ENCODE assay signal across 29 cellular contexts in the genomic region with DNA sequence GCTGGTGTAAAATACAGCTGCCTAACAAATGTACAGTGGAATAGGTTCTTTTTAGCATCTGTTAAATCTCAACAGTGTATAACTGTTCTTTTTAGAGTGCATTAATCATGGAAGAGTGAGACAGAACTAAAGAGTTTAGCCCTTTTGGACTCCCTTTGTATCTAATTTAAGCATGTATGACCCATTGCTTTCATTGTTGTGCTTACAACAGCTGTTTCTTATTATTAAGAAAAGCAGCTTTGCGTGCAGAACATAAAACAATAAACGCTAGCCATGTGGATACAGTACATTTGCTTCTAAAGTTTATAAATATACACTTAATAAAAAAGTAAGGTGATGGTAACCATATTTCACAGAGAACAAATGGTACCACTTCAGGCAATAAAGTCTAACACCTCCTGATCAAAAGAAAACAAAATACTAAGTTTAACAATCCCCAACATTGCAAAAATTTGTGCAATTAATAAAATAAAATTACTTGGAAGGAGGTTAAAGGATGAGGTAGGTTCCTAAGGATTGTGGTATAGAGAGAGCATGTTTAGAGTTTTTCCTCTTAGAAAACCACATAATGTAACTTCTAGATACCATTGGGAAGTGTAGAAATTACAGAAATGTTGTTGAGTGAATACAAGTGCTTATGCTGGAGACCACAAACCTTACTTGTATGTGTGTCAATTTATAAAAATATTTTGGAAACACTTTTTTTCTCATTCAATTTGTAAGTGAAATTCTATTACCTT.
DNase-seq lines count a peak whose midpoint lies in the region; ATAC-seq and TF ChIP-seq lines count a peak whose summit lies in the region.
"Had no signal": no experiment of that assay in that cellular context is flagged by ENCODE, and none has a peak within 500 bp of the region (broad histone marks: within the 10 kb centered on the region; RNA-seq: fewer than 3 reads in every experiment).

No MANE protein-coding gene starts in this region.

- H3K4me3 ChIP-seq in AG10803 (ENCODE audit: low read length) (no peak overlapping the region), SK-N-SH (ENCODE audit: low read depth in 2 of 2, low read length in 1 of 2) (no peak overlapping the region), fibroblast of lung (replicated peaks in 1 of 4; ENCODE audit: control extremely low read depth in 1 of 4, insufficient read depth in 1 of 4, low read depth in 3 of 4, low read length in 4 of 4) (no peak overlapping the region), Peyer's patch (no peak overlapping the region)
- H3K4me3 ChIP-seq: A549, skin epidermis, vagina had no signal

- no peaks in the 10 kb centered on the region for H3K36me3 Mint-ChIP-seq in nephron (ENCODE audit: low read depth)
- H3K36me3 Mint-ChIP-seq: CD14-positive monocyte; naive thymus-derived CD8-positive, alpha-beta T cell had no signal

- H2AFZ ChIP-seq in SK-N-SH (ENCODE audit: low read depth) (no peak overlapping the region), fibroblast of lung (ENCODE audit: low read length) (no peak overlapping the region)

- H4K20me1 ChIP-seq in SK-N-SH (ENCODE audit: insufficient read depth) = no peaks in the 10 kb centered on the region
- H4K20me1 ChIP-seq in fibroblast of lung (ENCODE audit: control insufficient read depth, extremely low read depth, insufficient read depth, low read length) = no peaks in the 10 kb centered on the region

- H3K36me3 ChIP-seq in SK-N-SH (replicated peaks in 1 of 2; ENCODE audit: control insufficient read depth in 1 of 2, insufficient read depth in 2 of 2, low read length in 1 of 2) = no peaks in the 10 kb centered on the region
- no peaks in the 10 kb centered on the region for H3K36me3 ChIP-seq in fibroblast of lung (ENCODE audit: control insufficient read depth, insufficient read depth, low read length)
- H3K36me3 ChIP-seq in Peyer's patch = no peaks in the 10 kb centered on the region
- H3K36me3 ChIP-seq: vagina had no signal

- H3K9me3 ChIP-seq in SK-N-SH (no peaks in the 10 kb centered on the region), fibroblast of lung (ENCODE audit: control insufficient read depth, insufficient read depth, low read depth, low read length) (no peaks in the 10 kb centered on the region), Peyer's patch (no peaks in the 10 kb centered on the region)
- H3K9me3 ChIP-seq: A549, vagina had no signal

- no peaks in the 10 kb centered on the region for H3K27me3 Mint-ChIP-seq in nephron (ENCODE audit: low read depth)
- H3K27me3 Mint-ChIP-seq: activated B cell treated with CpG ODN at 0.5 μM for 24 hours; naive thymus-derived CD8-positive, alpha-beta T cell; stimulated activated naive CD8-positive, alpha-beta T cell treated with anti-CD3 and anti-CD28 coated beads, Interleukin-15, Interleukin-2, amounts not matched to agents 100 ng/mL and 50 ng/mL, for 24 hours had no signal

- CTCF ChIA-PET in SK-N-SH (lab: Yijun Ruan, JAX) = no interaction called here

- DNase-seq in AG10803 (ENCODE audit: low read depth) (peak; percentile 88), SK-N-SH (peak; percentile 0), fibroblast of lung (ENCODE audit: low read depth in 2 of 2) (peak; percentile 23 to 90), NCI-H146 (lab: John Stamatoyannopoulos, UW) (no peak), Peyer's patch (no peak)
- DNase-seq: activated B cell treated with CpG ODN at 0.5 μM for 24 hours; activated naive CD4-positive, alpha-beta T cell treated with Interleukin-2 at 50 U/mL for 16 hours; amniotic stem cell; DMS79; effector CD8-positive, alpha-beta T cell; erythroblast; GF-D8; HFFc6; islet precursor cell; midbrain; naive thymus-derived CD8-positive, alpha-beta T cell; NCI-H1092; NCI-H2029; NCI-H2227 treated with DMSO at 0.1 percent for 48 hours; NCI-H526 treated with DMSO at 0.1 percent for 48 hours; SIG-M5 had no signal

- H3K4me2 ChIP-seq in SK-N-SH = no peak overlapping the region
- H3K4me2 ChIP-seq in fibroblast of lung (ENCODE audit: extremely low read depth, insufficient read depth, low read length) = peak overlapping the region; percentile 8
- H3K4me2 ChIP-seq: A549 had no signal

- H3K27me3 ChIP-seq in SK-N-SH (ENCODE audit: insufficient read depth) (no peaks in the 10 kb centered on the region), fibroblast of lung (ENCODE audit: control insufficient read depth, insufficient read depth, low read length) (no peaks in the 10 kb centered on the region), Peyer's patch (no peaks in the 10 kb centered on the region)
- H3K27me3 ChIP-seq: vagina had no signal

- no peaks in the 10 kb centered on the region for H3F3A ChIP-seq in SK-N-SH (replicated peaks; ENCODE audit: insufficient read depth)

- no peaks in the 10 kb centered on the region for H3K9me2 ChIP-seq in SK-N-SH

- no peak for TF ChIP-seq POLR2A in Peyer's patch (IDR thresholded peaks at IDR 0.05)

- H3K27ac ChIP-seq in SK-N-SH (ENCODE audit: low read depth in 2 of 2, low read length in 1 of 2) (peak overlapping the region; percentile 32 to 64; a peak in 2 of 4 replicates), fibroblast of lung (ENCODE audit: insufficient read depth, low read length) (no peak overlapping the region), Peyer's patch (no peak overlapping the region)
- H3K27ac ChIP-seq: A549, skin epidermis, vagina had no signal

- TF ChIP-seq CTCF in AG10803 (conservative IDR thresholded peaks at IDR 0.05; ENCODE audit: low read length) = no peak
- TF ChIP-seq CTCF in SK-N-SH (IDR thresholded peaks at IDR 0.05) = no peak
- TF ChIP-seq CTCF in fibroblast of lung (conservative IDR thresholded peaks at IDR 0.05 in 1 of 2, IDR thresholded peaks at IDR 0.05 in 1 of 2; ENCODE audit: low read depth in 1 of 2, low read length in 2 of 2) = no peak
- no peak for TF ChIP-seq CTCF in nephron (IDR thresholded peaks at IDR 0.05; ENCODE audit: unreplicated experiment in 3 of 3)
- TF ChIP-seq CTCF in Peyer's patch (IDR thresholded peaks at IDR 0.05) = no peak

- H3K9me3 Mint-ChIP-seq in nephron = no peaks in the 10 kb centered on the region
- H3K9me3 Mint-ChIP-seq: CD14-positive monocyte; HFFc6; stimulated activated naive CD8-positive, alpha-beta T cell treated with anti-CD3 and anti-CD28 coated beads, Interleukin-15, Interleukin-2, amounts not matched to agents 100 ng/mL and 50 ng/mL, for 24 hours had no signal

- peaks cover 23% of the 10 kb centered on the region for H3K4me1 Mint-ChIP-seq in nephron
- H3K4me1 Mint-ChIP-seq: activated B cell treated with CpG ODN at 0.5 μM for 24 hours; CD14-positive monocyte; naive thymus-derived CD8-positive, alpha-beta T cell had no signal

- H3K4me1 ChIP-seq in SK-N-SH (ENCODE audit: control insufficient read depth in 1 of 2, insufficient read depth in 2 of 2, low read depth in 1 of 2, low read length in 1 of 2) (no peaks in the 10 kb centered on the region; a peak in 1 of 4 replicates), fibroblast of lung (ENCODE audit: control insufficient read depth, extremely low read depth, insufficient read depth, low read length) (no peaks in the 10 kb centered on the region), Peyer's patch (no peaks in the 10 kb centered on the region)
- H3K4me1 ChIP-seq: A549, vagina had no signal

- POLR2A ChIA-PET in SK-N-SH (lab: Yijun Ruan, JAX) = no interaction called here

- WGBS in SK-N-SH (ENCODE audit: low lambda C conversion rate) = 4% methylated on average over 2 of the region's 2 CpGs

- ATAC-seq in HG02798 (IDR thresholded peaks at IDR 0.05; ENCODE audit: poor library complexity, unreplicated experiment) = no peak
- ATAC-seq in GM21825 (IDR thresholded peaks at IDR 0.05; ENCODE audit: unreplicated experiment) = no peak
- ATAC-seq: A549; naive thymus-derived CD8-positive, alpha-beta T cell had no signal

- TF ChIP-seq EP300 in SK-N-SH (IDR thresholded peaks at IDR 0.05; ENCODE audit: borderline replicate concordance in 1 of 2, low read depth in 1 of 2, low read length in 1 of 2) = peak; percentile 9 to 64; a peak in 1 of 4 replicates

- no peak overlapping the region for H3K4me3 Mint-ChIP-seq in nephron
- H3K4me3 Mint-ChIP-seq: activated B cell treated with CpG ODN at 0.5 μM for 24 hours; CD14-positive monocyte; HFFc6; naive thymus-derived CD8-positive, alpha-beta T cell; stimulated activated naive CD8-positive, alpha-beta T cell treated with anti-CD3 and anti-CD28 coated beads, Interleukin-15, Interleukin-2, amounts not matched to agents 100 ng/mL and 50 ng/mL, for 24 hours had no signal

- H3K9ac ChIP-seq in SK-N-SH (no peak overlapping the region), fibroblast of lung (ENCODE audit: insufficient read depth, low read length) (no peak overlapping the region)

- H3K27ac Mint-ChIP-seq in nephron = peak overlapping the region; percentile 67 to 82 (median 77)
- H3K27ac Mint-ChIP-seq: activated B cell treated with CpG ODN at 0.5 μM for 24 hours; CD14-positive monocyte; HFFc6; naive thymus-derived CD8-positive, alpha-beta T cell; stimulated activated naive CD8-positive, alpha-beta T cell treated with anti-CD3 and anti-CD28 coated beads, Interleukin-15, Interleukin-2, amounts not matched to agents 100 ng/mL and 50 ng/mL, for 24 hours had no signal

- no peak for TF ChIP-seq RAD21 in SK-N-SH (IDR thresholded peaks at IDR 0.05; ENCODE audit: low read length)

- H3K79me2 ChIP-seq in SK-N-SH (ENCODE audit: insufficient read depth) = no peaks in the 10 kb centered on the region
- H3K79me2 ChIP-seq in fibroblast of lung (ENCODE audit: control insufficient read depth, insufficient read depth, low read length) = no peaks in the 10 kb centered on the region

TF ChIP-seq in SK-N-SH, 30 proteins besides CTCF, POLR2A, EP300 and RAD21 (continues in another document):
- no peak for TF ChIP-seq EZH2phosphoT487 (IDR thresholded peaks at IDR 0.05; ENCODE audit: borderline replicate concordance, low read depth)

Comparison
In these comparisons a context has a peak if more than half of its experiments do, and no peak if none do; other contexts are left out.
1. DNase-seq: peak in AG10803 (single experiment), SK-N-SH (single experiment) and fibroblast of lung (2 of 2); none in NCI-H146 (single experiment) and Peyer's patch (0 of 3).
2. H3K27ac ChIP-seq: peak in SK-N-SH (2 of 2); none in fibroblast of lung (single experiment) and Peyer's patch (0 of 4).